Comparison of ENCODE assay signal across 1 cellular context in genomic region chr16:85329999-85330693, GRCh38.
TF ChIP-seq lines count a peak whose summit lies in the region.

No MANE protein-coding gene starts in this region.

TF ChIP-seq in H1, 55 proteins besides CTCF, POLR2A, EP300 and RAD21 (continued from another document):
- TF ChIP-seq, protein P1, sequence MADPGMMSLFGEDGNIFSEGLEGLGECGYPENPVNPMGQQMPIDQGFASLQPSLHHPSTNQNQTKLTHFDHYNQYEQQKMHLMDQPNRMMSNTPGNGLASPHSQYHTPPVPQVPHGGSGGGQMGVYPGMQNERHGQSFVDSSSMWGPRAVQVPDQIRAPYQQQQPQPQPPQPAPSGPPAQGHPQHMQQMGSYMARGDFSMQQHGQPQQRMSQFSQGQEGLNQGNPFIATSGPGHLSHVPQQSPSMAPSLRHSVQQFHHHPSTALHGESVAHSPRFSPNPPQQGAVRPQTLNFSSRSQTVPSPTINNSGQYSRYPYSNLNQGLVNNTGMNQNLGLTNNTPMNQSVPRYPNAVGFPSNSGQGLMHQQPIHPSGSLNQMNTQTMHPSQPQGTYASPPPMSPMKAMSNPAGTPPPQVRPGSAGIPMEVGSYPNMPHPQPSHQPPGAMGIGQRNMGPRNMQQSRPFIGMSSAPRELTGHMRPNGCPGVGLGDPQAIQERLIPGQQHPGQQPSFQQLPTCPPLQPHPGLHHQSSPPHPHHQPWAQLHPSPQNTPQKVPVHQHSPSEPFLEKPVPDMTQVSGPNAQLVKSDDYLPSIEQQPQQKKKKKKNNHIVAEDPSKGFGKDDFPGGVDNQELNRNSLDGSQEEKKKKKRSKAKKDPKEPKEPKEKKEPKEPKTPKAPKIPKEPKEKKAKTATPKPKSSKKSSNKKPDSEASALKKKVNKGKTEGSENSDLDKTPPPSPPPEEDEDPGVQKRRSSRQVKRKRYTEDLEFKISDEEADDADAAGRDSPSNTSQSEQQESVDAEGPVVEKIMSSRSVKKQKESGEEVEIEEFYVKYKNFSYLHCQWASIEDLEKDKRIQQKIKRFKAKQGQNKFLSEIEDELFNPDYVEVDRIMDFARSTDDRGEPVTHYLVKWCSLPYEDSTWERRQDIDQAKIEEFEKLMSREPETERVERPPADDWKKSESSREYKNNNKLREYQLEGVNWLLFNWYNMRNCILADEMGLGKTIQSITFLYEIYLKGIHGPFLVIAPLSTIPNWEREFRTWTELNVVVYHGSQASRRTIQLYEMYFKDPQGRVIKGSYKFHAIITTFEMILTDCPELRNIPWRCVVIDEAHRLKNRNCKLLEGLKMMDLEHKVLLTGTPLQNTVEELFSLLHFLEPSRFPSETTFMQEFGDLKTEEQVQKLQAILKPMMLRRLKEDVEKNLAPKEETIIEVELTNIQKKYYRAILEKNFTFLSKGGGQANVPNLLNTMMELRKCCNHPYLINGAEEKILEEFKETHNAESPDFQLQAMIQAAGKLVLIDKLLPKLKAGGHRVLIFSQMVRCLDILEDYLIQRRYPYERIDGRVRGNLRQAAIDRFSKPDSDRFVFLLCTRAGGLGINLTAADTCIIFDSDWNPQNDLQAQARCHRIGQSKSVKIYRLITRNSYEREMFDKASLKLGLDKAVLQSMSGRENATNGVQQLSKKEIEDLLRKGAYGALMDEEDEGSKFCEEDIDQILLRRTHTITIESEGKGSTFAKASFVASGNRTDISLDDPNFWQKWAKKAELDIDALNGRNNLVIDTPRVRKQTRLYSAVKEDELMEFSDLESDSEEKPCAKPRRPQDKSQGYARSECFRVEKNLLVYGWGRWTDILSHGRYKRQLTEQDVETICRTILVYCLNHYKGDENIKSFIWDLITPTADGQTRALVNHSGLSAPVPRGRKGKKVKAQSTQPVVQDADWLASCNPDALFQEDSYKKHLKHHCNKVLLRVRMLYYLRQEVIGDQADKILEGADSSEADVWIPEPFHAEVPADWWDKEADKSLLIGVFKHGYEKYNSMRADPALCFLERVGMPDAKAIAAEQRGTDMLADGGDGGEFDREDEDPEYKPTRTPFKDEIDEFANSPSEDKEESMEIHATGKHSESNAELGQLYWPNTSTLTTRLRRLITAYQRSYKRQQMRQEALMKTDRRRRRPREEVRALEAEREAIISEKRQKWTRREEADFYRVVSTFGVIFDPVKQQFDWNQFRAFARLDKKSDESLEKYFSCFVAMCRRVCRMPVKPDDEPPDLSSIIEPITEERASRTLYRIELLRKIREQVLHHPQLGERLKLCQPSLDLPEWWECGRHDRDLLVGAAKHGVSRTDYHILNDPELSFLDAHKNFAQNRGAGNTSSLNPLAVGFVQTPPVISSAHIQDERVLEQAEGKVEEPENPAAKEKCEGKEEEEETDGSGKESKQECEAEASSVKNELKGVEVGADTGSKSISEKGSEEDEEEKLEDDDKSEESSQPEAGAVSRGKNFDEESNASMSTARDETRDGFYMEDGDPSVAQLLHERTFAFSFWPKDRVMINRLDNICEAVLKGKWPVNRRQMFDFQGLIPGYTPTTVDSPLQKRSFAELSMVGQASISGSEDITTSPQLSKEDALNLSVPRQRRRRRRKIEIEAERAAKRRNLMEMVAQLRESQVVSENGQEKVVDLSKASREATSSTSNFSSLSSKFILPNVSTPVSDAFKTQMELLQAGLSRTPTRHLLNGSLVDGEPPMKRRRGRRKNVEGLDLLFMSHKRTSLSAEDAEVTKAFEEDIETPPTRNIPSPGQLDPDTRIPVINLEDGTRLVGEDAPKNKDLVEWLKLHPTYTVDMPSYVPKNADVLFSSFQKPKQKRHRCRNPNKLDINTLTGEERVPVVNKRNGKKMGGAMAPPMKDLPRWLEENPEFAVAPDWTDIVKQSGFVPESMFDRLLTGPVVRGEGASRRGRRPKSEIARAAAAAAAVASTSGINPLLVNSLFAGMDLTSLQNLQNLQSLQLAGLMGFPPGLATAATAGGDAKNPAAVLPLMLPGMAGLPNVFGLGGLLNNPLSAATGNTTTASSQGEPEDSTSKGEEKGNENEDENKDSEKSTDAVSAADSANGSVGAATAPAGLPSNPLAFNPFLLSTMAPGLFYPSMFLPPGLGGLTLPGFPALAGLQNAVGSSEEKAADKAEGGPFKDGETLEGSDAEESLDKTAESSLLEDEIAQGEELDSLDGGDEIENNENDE (IDR thresholded peaks at IDR 0.05; ENCODE audit: insufficient replicate concordance, low read length), result no peak
- TF ChIP-seq KDM4A (IDR thresholded peaks at IDR 0.05; ENCODE audit: low read depth, low read length, severe bottlenecking), result no peak
- no peak for TF ChIP-seq TBP (IDR thresholded peaks at IDR 0.05; ENCODE audit: low read depth, low read length)
- no peak for TF ChIP-seq RNF2 (IDR thresholded peaks at IDR 0.05; ENCODE audit: borderline replicate concordance, low read depth, low read length, missing control alignments, poor library complexity, severe bottlenecking)
